ENCODE assay signal across 9 cellular contexts in genomic region chr3:105527949-105528348, GRCh38.
A peak's percentile ranks its signal among the peaks of the same experiment; 100 is the strongest.
DNase-seq lines count a peak whose midpoint lies in the region; ATAC-seq and TF ChIP-seq lines count a peak whose summit lies in the region.
"Had no signal": no experiment of that assay in that cellular context is flagged by ENCODE, and none has a peak within 500 bp of the region (broad histone marks: within the 10 kb centered on the region; RNA-seq: fewer than 3 reads in every experiment).

No MANE protein-coding gene starts in this region.

- peak; percentile 83 for ATAC-seq in GM18511 (IDR thresholded peaks at IDR 0.05; ENCODE audit: unreplicated experiment)
- peak; percentile 59 for ATAC-seq in HG02571 (IDR thresholded peaks at IDR 0.05; ENCODE audit: unreplicated experiment)
- no peak for ATAC-seq in right lobe of liver

- no peaks in the 10 kb centered on the region for H3K9me3 ChIP-seq in right lobe of liver
- H3K9me3 ChIP-seq: lower lobe of right lung had no signal

- no peak overlapping the region for H3K4me3 ChIP-seq in foreskin fibroblast (ENCODE audit: low read depth in 1 of 2, low read length in 2 of 2)
- H3K4me3 ChIP-seq in right lobe of liver, result no peak overlapping the region
- H3K4me3 ChIP-seq: lower lobe of right lung had no signal

- intact Hi-C loops in right lobe of liver (cut with DNase I), result loop anchor here in 1 of 2 donors (10.0 kb wide), 1 partner anchor 163 kb away; the partner anchor contains the start of gene ALCAM

- H3K36me3 ChIP-seq in right lobe of liver, result no peaks in the 10 kb centered on the region

- no peaks in the 10 kb centered on the region for H3K27me3 ChIP-seq in right lobe of liver

- H3K27ac ChIP-seq in right lobe of liver, result no peak overlapping the region
- H3K27ac ChIP-seq: lower lobe of right lung had no signal

- TF ChIP-seq CTCF in foreskin fibroblast (IDR thresholded peaks at IDR 0.05; ENCODE audit: low read depth, low read length) (no peak), right lobe of liver (IDR thresholded peaks at IDR 0.05) (no peak)

- DNase-seq in NCI-H2171 (lab: John Stamatoyannopoulos, UW) (peak; percentile 82), foreskin fibroblast (peak; percentile 52 to 68), activated gamma-delta T cell treated with Interleukin-2 at 50 U/mL for 16 hours (no peak), right lobe of liver (no peak), ecto neural progenitor cell (ENCODE audit: low spot score) (no peak)
- no peak for DNase-seq in effector CD8-positive, alpha-beta T cell (lab: John Stamatoyannopoulos, UW)
- DNase-seq: lower lobe of right lung had no signal

- no peak for TF ChIP-seq POLR2A in right lobe of liver (IDR thresholded peaks at IDR 0.05)

- H3K4me1 ChIP-seq in right lobe of liver, result no peaks in the 10 kb centered on the region
- H3K4me1 ChIP-seq: lower lobe of right lung had no signal

- WGBS in right lobe of liver (ENCODE audit: insufficient coverage, low coverage, low lambda C conversion rate, missing lambda C conversion rate), result 68% methylated on average over 3 of the region's 3 CpGs

Comparison
In these comparisons a context has a peak if more than half of its experiments do, and no peak if none do; other contexts are left out.
1. ATAC-seq: peak in GM18511 (single experiment) and HG02571 (single experiment); none in right lobe of liver (0 of 4).
2. DNase-seq: peak in NCI-H2171 (single experiment) and foreskin fibroblast (2 of 2); none in activated gamma-delta T cell treated with Interleukin-2 at 50 U/mL for 16 hours (single experiment), right lobe of liver (0 of 3), ecto neural progenitor cell (single experiment) and effector CD8-positive, alpha-beta T cell (single experiment).